In the genomic region with DNA sequence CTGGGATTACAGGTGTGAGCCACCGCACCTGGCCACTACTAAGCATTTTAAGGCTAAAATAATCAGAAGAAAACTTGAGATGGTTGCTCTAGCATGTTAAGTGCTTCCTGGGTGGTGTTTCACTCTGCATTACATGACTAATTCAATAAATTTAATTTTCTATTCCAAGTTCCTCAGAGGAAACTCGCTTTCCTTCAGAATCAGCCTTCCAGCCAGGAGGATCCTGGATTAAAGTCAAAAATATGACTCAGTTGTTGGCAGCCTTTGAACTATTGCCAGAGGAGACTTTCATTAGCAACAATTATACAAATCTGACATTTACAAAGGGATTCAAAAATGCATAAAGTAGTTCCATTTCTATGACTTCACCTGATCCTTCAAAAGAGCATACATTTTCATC, we compare ENCODE assay signal across 21 cellular contexts.
DNase-seq lines count a peak whose midpoint lies in the region; ATAC-seq and TF ChIP-seq lines count a peak whose summit lies in the region.
"Had no signal": no experiment of that assay in that cellular context is flagged by ENCODE, and none has a peak within 500 bp of the region (broad histone marks: within the 10 kb centered on the region; RNA-seq: fewer than 3 reads in every experiment).

No MANE protein-coding gene starts in this region.

- H3K36me3 Mint-ChIP-seq in Calu3 (ENCODE audit: insufficient read depth, unreplicated experiment): no peaks in the 10 kb centered on the region
- H3K36me3 Mint-ChIP-seq in stimulated activated naive B cell treated with anti-CD40 and anti-IgM and Interleukin-4, amounts not matched to agents 10 μg/mL and 1 μg/mL and 100 μg/mL, for 72 hours: no peaks in the 10 kb centered on the region
- H3K36me3 Mint-ChIP-seq: CD8-positive, alpha-beta T cell had no signal

- H3K4me2 ChIP-seq in mammary epithelial cell (ENCODE audit: insufficient read depth, low read depth, low read length): no peak overlapping the region

- H3K4me3 Mint-ChIP-seq in Calu3 (ENCODE audit: low read depth, unreplicated experiment): no peak overlapping the region
- H3K4me3 Mint-ChIP-seq in stimulated activated naive B cell treated with anti-CD40 and anti-IgM and Interleukin-4, amounts not matched to agents 10 μg/mL and 1 μg/mL and 100 μg/mL, for 72 hours: no peak overlapping the region
- H3K4me3 Mint-ChIP-seq: activated CD4-positive, alpha-beta T cell treated with anti-CD3 and anti-CD28 coated beads, Interleukin-2, amount 10 ng/mL, durations not matched to agents 7 days and 5 days; CD8-positive, alpha-beta T cell had no signal

- peak; percentile 41 for ATAC-seq in left lung
- ATAC-seq in stimulated activated naive B cell treated with anti-CD40 and anti-IgM and Interleukin-4, amounts not matched to agents 10 μg/mL and 1 μg/mL and 100 μg/mL, for 72 hours (replicated peaks): no peak
- ATAC-seq: CD8-positive, alpha-beta T cell; left colon had no signal

- H3K27me3 ChIP-seq in mammary epithelial cell (ENCODE audit: insufficient read depth, low read length) (no peaks in the 10 kb centered on the region), left lung (peaks cover 0 to 15% of the 10 kb centered on the region in 2 donors)
- H3K27me3 ChIP-seq: ascending aorta had no signal

- 14% methylated on average over 2 of the region's 2 CpGs for WGBS in mammary epithelial cell (ENCODE audit: low coverage, missing lambda C conversion rate)

- no peaks in the 10 kb centered on the region for H3K79me2 ChIP-seq in mammary epithelial cell (ENCODE audit: insufficient read depth, low read length)

- CTCF ChIA-PET in mammary epithelial cell (lab: Charles Lee; ENCODE audit: low non-redundant PET): no interaction called here
- CTCF ChIA-PET in Calu3 (lab: Charles Lee): interaction anchor here (0.7 to 1.0 kb wide), 2 partner anchors 462 to 546 kb away, joined by 3 to 7 read pairs; partner anchors contain the start of gene SLC35F3

- intact Hi-C loops in mammary epithelial cell (cut with micrococcal nuclease) (no loop called here), left lung (cut with DNase I) (loop anchor here in 1 of 2 donors (5.0 kb wide), 1 partner anchor 349 kb away; no protein-coding TSS in a partner anchor), Calu3 (cut with micrococcal nuclease; ENCODE audit: unreplicated experiment) (loop anchor here (5.0 kb wide), 2 partner anchors 169 to 229 kb away; partner anchors contain the start of gene KCNK1)

- in situ Hi-C loops in G401 (cut with HindIII; ENCODE audit: low sequenced_read_pairs): no loop called here
- in situ Hi-C loops in mammary epithelial cell (cut with MboI; ENCODE audit: low sequenced_read_pairs in 2 of 2): loop anchor here (25.0 kb wide), 2 partner anchors 344 to 619 kb away; no protein-coding TSS in a partner anchor

- BruUV-seq in mammary epithelial cell (replicated peaks; lab: Mats Ljungman, UMichigan): no TSS peak
- no TSS peak for BruUV-seq in Calu3 (replicated peaks; lab: Mats Ljungman, UMichigan)

- H3K9me3 ChIP-seq in mammary epithelial cell (replicated peaks; ENCODE audit: insufficient read depth, low read length): no peaks in the 10 kb centered on the region
- H3K9me3 ChIP-seq in left lung: no peaks in the 10 kb centered on the region
- H3K9me3 ChIP-seq: ascending aorta, thoracic aorta had no signal

- H3K27ac ChIP-seq in mammary epithelial cell (ENCODE audit: insufficient read depth, low read depth, low read length) (no peak overlapping the region), left lung (no peak overlapping the region)
- H3K27ac ChIP-seq: ascending aorta, coronary artery, thoracic aorta had no signal

- H3K9me3 Mint-ChIP-seq in Calu3 (ENCODE audit: low read depth, unreplicated experiment): peaks cover 2% of the 10 kb centered on the region
- peaks cover 0 to 3% of the 10 kb centered on the region in 2 donors for H3K9me3 Mint-ChIP-seq in stimulated activated naive B cell treated with anti-CD40 and anti-IgM and Interleukin-4, amounts not matched to agents 10 μg/mL and 1 μg/mL and 100 μg/mL, for 72 hours
- H3K9me3 Mint-ChIP-seq: activated CD4-positive, alpha-beta T cell treated with anti-CD3 and anti-CD28 coated beads, Interleukin-2, amount 10 ng/mL, durations not matched to agents 7 days and 5 days had no signal

- H2AFZ ChIP-seq in mammary epithelial cell (ENCODE audit: low read depth, low read length): no peak overlapping the region

- H3K27me3 Mint-ChIP-seq in Calu3 (ENCODE audit: unreplicated experiment): no peaks in the 10 kb centered on the region
- H3K27me3 Mint-ChIP-seq in stimulated activated naive B cell treated with anti-CD40 and anti-IgM and Interleukin-4, amounts not matched to agents 10 μg/mL and 1 μg/mL and 100 μg/mL, for 72 hours: peaks cover 4 to 5% of the 10 kb centered on the region in 2 donors

- no peaks in the 10 kb centered on the region for H4K20me1 ChIP-seq in mammary epithelial cell (ENCODE audit: insufficient read depth, low read length)

- DNase-seq in G401 (ENCODE audit: low spot score): peak; percentile 80
- peak; percentile 90 for DNase-seq in NCI-H446 treated with DMSO at 0.1 percent for 48 hours (lab: John Stamatoyannopoulos, UW)
- peak; percentile 46 for DNase-seq in mammary epithelial cell
- no peak for DNase-seq in left lung
- DNase-seq in activated T-cell treated with anti-CD3 and anti-CD28 coated beads, Interleukin-2, amount 50 U/mL, for 1 hour: no peak
- DNase-seq in stimulated activated CD4-positive, alpha-beta T cell treated with anti-CD3 and anti-CD28 coated beads, Interleukin-4, amount 100 ng/mL, for 4 hours: no peak
- no peak for DNase-seq in Calu3
- DNase-seq in stimulated activated naive B cell treated with anti-CD40 and anti-IgM and Interleukin-4, amounts not matched to agents 10 μg/mL and 1 μg/mL and 100 μg/mL, for 72 hours: no peak
- DNase-seq: activated CD4-positive, alpha-beta T cell treated with anti-CD3 and anti-CD28 coated beads, Interleukin-2, amount 10 ng/mL, durations not matched to agents 7 days and 5 days; activated naive CD4-positive, alpha-beta T cell; CD8-positive, alpha-beta T cell; foreskin melanocyte; left colon; midbrain; NCI-H2029 treated with DMSO at 0.1 percent for 48 hours; NCI-H524 treated with DMSO at 0.1 percent for 48 hours; SHP77 treated with DMSO at 0.1 percent for 48 hours; T-helper 1 cell had no signal

- no peak overlapping the region for H3K9ac ChIP-seq in mammary epithelial cell (ENCODE audit: insufficient read depth, low read length)

- H3K4me3 ChIP-seq in mammary epithelial cell (replicated peaks in 1 of 3; ENCODE audit: insufficient read depth in 1 of 3, low read depth in 2 of 3, low read length in 3 of 3): no peak overlapping the region
- H3K4me3 ChIP-seq in left lung: no peak overlapping the region
- H3K4me3 ChIP-seq: ascending aorta, coronary artery, thoracic aorta had no signal

- H3K27ac Mint-ChIP-seq in Calu3 (ENCODE audit: unreplicated experiment): no peak overlapping the region
- no peak overlapping the region for H3K27ac Mint-ChIP-seq in stimulated activated naive B cell treated with anti-CD40 and anti-IgM and Interleukin-4, amounts not matched to agents 10 μg/mL and 1 μg/mL and 100 μg/mL, for 72 hours
- H3K27ac Mint-ChIP-seq: activated CD4-positive, alpha-beta T cell treated with anti-CD3 and anti-CD28 coated beads, Interleukin-2, amount 10 ng/mL, durations not matched to agents 7 days and 5 days; CD8-positive, alpha-beta T cell had no signal

- H3K4me1 ChIP-seq in mammary epithelial cell (ENCODE audit: insufficient read depth, low read length): peaks cover 8% of the 10 kb centered on the region
- H3K4me1 ChIP-seq in left lung: no peaks in the 10 kb centered on the region
- H3K4me1 ChIP-seq: ascending aorta had no signal

- TF ChIP-seq CTCF in mammary epithelial cell (conservative IDR thresholded peaks at IDR 0.05 in 1 of 2, IDR thresholded peaks at IDR 0.05 in 1 of 2; ENCODE audit: extremely low read depth in 1 of 2, insufficient read depth in 1 of 2, low read depth in 1 of 2, low read length in 2 of 2) (no peak), left lung (IDR thresholded peaks at IDR 0.05) (no peak), Calu3 (IDR thresholded peaks at IDR 0.05; ENCODE audit: unreplicated experiment) (no peak)

- no peaks in the 10 kb centered on the region for H3K4me1 Mint-ChIP-seq in Calu3 (ENCODE audit: low read depth, unreplicated experiment)
- no peaks in the 10 kb centered on the region for H3K4me1 Mint-ChIP-seq in stimulated activated naive B cell treated with anti-CD40 and anti-IgM and Interleukin-4, amounts not matched to agents 10 μg/mL and 1 μg/mL and 100 μg/mL, for 72 hours
- H3K4me1 Mint-ChIP-seq: activated CD4-positive, alpha-beta T cell treated with anti-CD3 and anti-CD28 coated beads, Interleukin-2, amount 10 ng/mL, durations not matched to agents 7 days and 5 days had no signal

- H3K36me3 ChIP-seq in mammary epithelial cell (ENCODE audit: insufficient read depth, low read length) (no peaks in the 10 kb centered on the region), left lung (no peaks in the 10 kb centered on the region)
- H3K36me3 ChIP-seq: ascending aorta, thoracic aorta had no signal

- dilution Hi-C loops in mammary epithelial cell (cut with HindIII; ENCODE audit: low sequenced_read_pairs): no loop called here

Comparison
In these comparisons a context has a peak if more than half of its experiments do, and no peak if none do; other contexts are left out.
1. DNase-seq: peak in G401 (single experiment), NCI-H446 treated with DMSO at 0.1 percent for 48 hours (single experiment) and mammary epithelial cell (single experiment); none in left lung (0 of 2), activated T-cell treated with anti-CD3 and anti-CD28 coated beads, Interleukin-2, amount 50 U/mL, for 1 hour (single experiment), stimulated activated CD4-positive, alpha-beta T cell treated with anti-CD3 and anti-CD28 coated beads, Interleukin-4, amount 100 ng/mL, for 4 hours (0 of 2), Calu3 (single experiment) and stimulated activated naive B cell treated with anti-CD40 and anti-IgM and Interleukin-4, amounts not matched to agents 10 μg/mL and 1 μg/mL and 100 μg/mL, for 72 hours (single experiment).